In the genomic region with DNA sequence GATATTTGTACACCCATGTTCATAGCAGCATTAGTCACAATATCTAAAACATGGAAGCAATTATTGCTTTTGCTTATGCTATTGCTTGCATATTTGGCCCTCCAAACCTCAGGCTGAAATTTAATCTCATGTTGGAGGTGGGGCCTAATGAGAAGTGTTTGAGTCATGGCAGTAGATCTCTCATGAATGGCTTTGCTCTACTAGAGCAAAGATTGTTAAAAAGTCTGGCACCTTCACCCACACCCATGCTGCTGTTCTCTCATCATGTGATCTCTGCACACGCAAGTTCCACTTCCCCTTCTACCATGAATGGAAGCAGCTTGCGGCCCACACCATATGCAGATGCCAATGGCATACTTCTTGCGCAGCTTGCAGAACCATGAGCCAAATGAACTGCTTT, we compare ENCODE assay signal across 16 cellular contexts. TPM values are rescaled to one million over a fixed set of nuclear protein-coding genes. Genes with fewer than 3 reads are reported as not detected.
DNase-seq lines count a peak whose midpoint lies in the region; ATAC-seq and TF ChIP-seq lines count a peak whose summit lies in the region.
"Had no signal": no experiment of that assay in that cellular context is flagged by ENCODE, and none has a peak within 500 bp of the region (broad histone marks: within the 10 kb centered on the region; RNA-seq: fewer than 3 reads in every experiment).

No MANE protein-coding gene starts in this region.

- H3K36me3 ChIP-seq in HEK293 (ENCODE audit: control insufficient read depth in 2 of 2, insufficient read depth in 1 of 2, low read length in 2 of 2) (no peaks in the 10 kb centered on the region), RWPE2 (ENCODE audit: low read depth) (no peaks in the 10 kb centered on the region), heart left ventricle (no peaks in the 10 kb centered on the region)
- H3K36me3 ChIP-seq: esophagus squamous epithelium had no signal

- no peaks in the 10 kb centered on the region for H3K9me3 ChIP-seq in HEK293 (ENCODE audit: control insufficient read depth, insufficient read depth, low read depth, low read length)
- no peaks in the 10 kb centered on the region for H3K9me3 ChIP-seq in RWPE2 (ENCODE audit: severe bottlenecking)
- H3K9me3 ChIP-seq in heart left ventricle, result peaks cover 0 to 8% (median 0%) of the 10 kb centered on the region in 12 donors
- H3K9me3 ChIP-seq: esophagus squamous epithelium had no signal

- H3K4me3 ChIP-seq in HEK293 (ENCODE audit: low read depth, low read length) (no peak overlapping the region), RWPE2 (ENCODE audit: severe bottlenecking) (no peak overlapping the region), fibroblast of pulmonary artery (replicated peaks; ENCODE audit: low read depth, low read length) (no peak overlapping the region), heart left ventricle (no peak overlapping the region)
- H3K4me3 ChIP-seq: esophagus squamous epithelium, skin epidermis had no signal

- peak; percentile 89 for ATAC-seq in RWPE2 (ENCODE audit: low read depth)
- ATAC-seq in GM18519 (IDR thresholded peaks at IDR 0.05; ENCODE audit: low FRiP score, unreplicated experiment), result no peak
- no peak for ATAC-seq in heart left ventricle
- ATAC-seq: activated T-helper 17 cell treated with anti-CD3 and anti-CD28 coated beads, Interleukin-2, amount 50 U/mL, for 72 hours had no signal

- POLR2A ChIA-PET in HEK293 (lab: Yijun Ruan, JAX), result no interaction called here

- WGBS in heart left ventricle, 4 donors, result 93 to 98% (median 94%) methylated on average over 3 of the region's 3 CpGs

- no peaks in the 10 kb centered on the region for H3K27me3 ChIP-seq in RWPE2 (ENCODE audit: insufficient read depth, poor library complexity, severe bottlenecking)
- no peaks in the 10 kb centered on the region for H3K27me3 ChIP-seq in heart left ventricle
- H3K27me3 ChIP-seq: esophagus squamous epithelium had no signal

- no peak overlapping the region for H3K27ac ChIP-seq in HEK293 (ENCODE audit: extremely low read depth, low read depth, low read length)
- H3K27ac ChIP-seq in RWPE2 (ENCODE audit: poor library complexity, severe bottlenecking), result peak overlapping the region; percentile 14
- no peak overlapping the region for H3K27ac ChIP-seq in heart left ventricle
- H3K27ac ChIP-seq: esophagus squamous epithelium, skin epidermis had no signal

- CTCF ChIA-PET in HEK293 (lab: Yijun Ruan, JAX), result interaction anchor here (1.0 to 1.6 kb wide), 3 partner anchors 11 to 330 kb away, joined by 4 to 7 read pairs (median 7); a partner anchor contains a TSS

- H3K4me1 ChIP-seq in HEK293 (ENCODE audit: control insufficient read depth, insufficient read depth, low read length) (0 out of 2 replicates have a peak, but pooled peaks cover 3% of the 10 kb centered on the region), RWPE2 (ENCODE audit: insufficient read depth, poor library complexity, severe bottlenecking) (peaks cover 12% of the 10 kb centered on the region), heart left ventricle (peaks cover 0 to 6% (median 0%) of the 10 kb centered on the region in 12 donors)
- H3K4me1 ChIP-seq: esophagus squamous epithelium had no signal

- no peak for TF ChIP-seq CTCF in AG09319 (IDR thresholded peaks at IDR 0.05; ENCODE audit: low read depth, low read length)
- no peak for TF ChIP-seq CTCF in HEK293 (tag by site-specific recombination; IDR thresholded peaks at IDR 0.05)
- TF ChIP-seq CTCF in RWPE2 (IDR thresholded peaks at IDR 0.05; ENCODE audit: poor library complexity, severe bottlenecking), result no peak
- TF ChIP-seq CTCF in fibroblast of pulmonary artery (IDR thresholded peaks at IDR 0.05; ENCODE audit: low read length, missing control alignments), result no peak
- TF ChIP-seq CTCF in heart left ventricle (IDR thresholded peaks at IDR 0.05), result no peak

- TF ChIP-seq POLR2A in heart left ventricle (IDR thresholded peaks at IDR 0.05), result no peak

- intact Hi-C loops in heart left ventricle (cut with DNase I), result no loop called here

- DNase-seq in AG09319 (ENCODE audit: extremely low read depth, low read depth) (peak; percentile 62), RWPE2 (ENCODE audit: low spot score) (no peak), fibroblast of pulmonary artery (ENCODE audit: low read depth) (peak; percentile 39), NCI-H187 (lab: John Stamatoyannopoulos, UW) (no peak), SIG-M5 treated with dmso at 0.1 percent for 504 hours (lab: John Stamatoyannopoulos, UW; ENCODE audit: unreplicated experiment) (no peak), heart left ventricle (no peak)
- DNase-seq: activated CD4-positive, CD25-positive, alpha-beta regulatory T cell treated with anti-CD3 and anti-CD28 coated beads, Interleukin-2, amount 50 U/mL, for 72 hours; C1 segment of cervical spinal cord; esophagus squamous epithelium; KBM-7; NCI-H345; SIG-M5 had no signal

TF ChIP-seq in HEK293, 187 proteins besides CTCF, POLR2A, EP300 and RAD21 (continues in another document):
- TF ChIP-seq, protein P1, sequence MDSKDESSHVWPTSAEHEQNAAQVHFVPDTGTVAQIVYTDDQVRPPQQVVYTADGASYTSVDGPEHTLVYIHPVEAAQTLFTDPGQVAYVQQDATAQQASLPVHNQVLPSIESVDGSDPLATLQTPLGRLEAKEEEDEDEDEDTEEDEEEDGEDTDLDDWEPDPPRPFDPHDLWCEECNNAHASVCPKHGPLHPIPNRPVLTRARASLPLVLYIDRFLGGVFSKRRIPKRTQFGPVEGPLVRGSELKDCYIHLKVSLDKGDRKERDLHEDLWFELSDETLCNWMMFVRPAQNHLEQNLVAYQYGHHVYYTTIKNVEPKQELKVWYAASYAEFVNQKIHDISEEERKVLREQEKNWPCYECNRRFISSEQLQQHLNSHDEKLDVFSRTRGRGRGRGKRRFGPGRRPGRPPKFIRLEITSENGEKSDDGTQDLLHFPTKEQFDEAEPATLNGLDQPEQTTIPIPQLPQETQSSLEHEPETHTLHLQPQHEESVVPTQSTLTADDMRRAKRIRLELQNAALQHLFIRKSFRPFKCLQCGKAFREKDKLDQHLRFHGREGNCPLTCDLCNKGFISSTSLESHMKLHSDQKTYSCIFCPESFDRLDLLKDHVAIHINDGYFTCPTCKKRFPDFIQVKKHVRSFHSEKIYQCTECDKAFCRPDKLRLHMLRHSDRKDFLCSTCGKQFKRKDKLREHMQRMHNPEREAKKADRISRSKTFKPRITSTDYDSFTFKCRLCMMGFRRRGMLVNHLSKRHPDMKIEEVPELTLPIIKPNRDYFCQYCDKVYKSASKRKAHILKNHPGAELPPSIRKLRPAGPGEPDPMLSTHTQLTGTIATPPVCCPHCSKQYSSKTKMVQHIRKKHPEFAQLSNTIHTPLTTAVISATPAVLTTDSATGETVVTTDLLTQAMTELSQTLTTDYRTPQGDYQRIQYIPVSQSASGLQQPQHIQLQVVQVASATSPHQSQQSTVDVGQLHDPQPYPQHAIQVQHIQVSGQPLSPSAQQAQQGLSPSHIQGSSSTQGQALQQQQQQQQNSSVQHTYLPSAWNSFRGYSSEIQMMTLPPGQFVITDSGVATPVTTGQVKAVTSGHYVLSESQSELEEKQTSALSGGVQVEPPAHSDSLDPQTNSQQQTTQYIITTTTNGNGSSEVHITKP (tag by site-specific recombination; IDR thresholded peaks at IDR 0.05), result no peak
- no peak for TF ChIP-seq ZNF433 (tag by site-specific recombination; IDR thresholded peaks at IDR 0.05; ENCODE audit: low read depth)
- TF ChIP-seq, protein P2, sequence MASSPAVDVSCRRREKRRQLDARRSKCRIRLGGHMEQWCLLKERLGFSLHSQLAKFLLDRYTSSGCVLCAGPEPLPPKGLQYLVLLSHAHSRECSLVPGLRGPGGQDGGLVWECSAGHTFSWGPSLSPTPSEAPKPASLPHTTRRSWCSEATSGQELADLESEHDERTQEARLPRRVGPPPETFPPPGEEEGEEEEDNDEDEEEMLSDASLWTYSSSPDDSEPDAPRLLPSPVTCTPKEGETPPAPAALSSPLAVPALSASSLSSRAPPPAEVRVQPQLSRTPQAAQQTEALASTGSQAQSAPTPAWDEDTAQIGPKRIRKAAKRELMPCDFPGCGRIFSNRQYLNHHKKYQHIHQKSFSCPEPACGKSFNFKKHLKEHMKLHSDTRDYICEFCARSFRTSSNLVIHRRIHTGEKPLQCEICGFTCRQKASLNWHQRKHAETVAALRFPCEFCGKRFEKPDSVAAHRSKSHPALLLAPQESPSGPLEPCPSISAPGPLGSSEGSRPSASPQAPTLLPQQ (tag by site-specific recombination; IDR thresholded peaks at IDR 0.05), result 0 out of 2 replicates have a peak, but pooled peaks have one; percentile 22

RNA-seq across cellular contexts. Expression of a gene that starts 15.1 kb away (rescaled TPM):
- 10 to 100 TPM; 31.1 to 56.7 (median 48.7) TPM for total RNA-seq in heart left ventricle
- polyA plus RNA-seq in heart left ventricle, result 10 to 100 TPM; 23.8 to 37.2 TPM

RNA-seq across cellular contexts. Expression of a gene that starts 58.8 kb away (rescaled TPM):
- total RNA-seq in heart left ventricle, result 10 to 100 TPM in 8 of 9 donors, 1 to 10 TPM in 1; 9.0 to 64.8 (median 14.5) TPM
- polyA plus RNA-seq in heart left ventricle, result 1 to 10 TPM; 9.1 to 9.9 TPM

Comparison
In these comparisons a context has a peak if more than half of its experiments do, and no peak if none do; other contexts are left out.
1. DNase-seq: peak in AG09319 (single experiment) and fibroblast of pulmonary artery (single experiment); none in RWPE2 (single experiment), NCI-H187 (0 of 2), SIG-M5 treated with dmso at 0.1 percent for 504 hours (single experiment) and heart left ventricle (0 of 5).